ENCODE assay signal across 9 cellular contexts in genomic region chr10:71998840-71999194, GRCh38. TPM values are rescaled to one million over a fixed set of nuclear protein-coding genes. Genes with fewer than 3 reads are reported as not detected.
DNase-seq lines count a peak whose midpoint lies in the region; ATAC-seq, FAIRE-seq and TF ChIP-seq lines count a peak whose summit lies in the region.
"Had no signal": no experiment of that assay in that cellular context is flagged by ENCODE, and none has a peak within 500 bp of the region (broad histone marks: within the 10 kb centered on the region; RNA-seq: fewer than 3 reads in every experiment).

No MANE protein-coding gene starts in this region.

- TF ChIP-seq POLR2A in K562 (conservative IDR thresholded peaks at IDR 0.05), result no peak

- in situ Hi-C loops in K562 (cut with MboI), result no loop called here

- no peak overlapping the region for H3K4me2 ChIP-seq in K562 (ENCODE audit: insufficient read depth, low read length)

- no peak for TF ChIP-seq CTCF in K562 (IDR thresholded peaks at IDR 0.05 in 2 of 3, conservative IDR thresholded peaks at IDR 0.05 in 1 of 3; ENCODE audit: insufficient read depth in 2 of 3, low read depth in 1 of 3, low read length in 3 of 3)

- TF ChIP-seq RAD21 in K562 (CRISPR knock-in tag; conservative IDR thresholded peaks at IDR 0.05 in 1 of 2, IDR thresholded peaks at IDR 0.05 in 1 of 2), result no peak

- H3K27me3 ChIP-seq in H7 (ENCODE audit: control insufficient read depth, insufficient read depth, low read length) (no peaks in the 10 kb centered on the region), K562 (ENCODE audit: control insufficient read depth in 2 of 2, insufficient read depth in 2 of 2, low read length in 2 of 2) (peaks cover 9 to 28% of the 10 kb centered on the region in 2 experiments), small intestine (ENCODE audit: control insufficient read depth in 2 of 2, insufficient read depth in 2 of 2, low read length in 2 of 2) (no peaks in the 10 kb centered on the region)

- 4% methylated on average over 5 of the region's 5 CpGs for WGBS in K562 (ENCODE audit: insufficient coverage, low coverage, missing lambda C conversion rate)
- WGBS in small intestine, 3 donors, result 32 to 36% (median 33%) methylated on average over 5 of the region's 5 CpGs

- no peaks in the 10 kb centered on the region for H3K79me2 ChIP-seq in K562 (ENCODE audit: control insufficient read depth, insufficient read depth, low read length)

- H4K20me1 ChIP-seq in K562 (replicated peaks; ENCODE audit: control insufficient read depth, insufficient read depth, low read length), result no peaks in the 10 kb centered on the region

- BruUV-seq in K562 (replicated peaks; lab: Mats Ljungman, UMichigan), result no TSS peak

- FAIRE-seq in K562 (lab: Jason Lieb, UNC), result no peak
- no peak for FAIRE-seq in small intestine (lab: Jason Lieb, UNC)
- FAIRE-seq: urothelium cell line had no signal

- H3K27ac ChIP-seq in K562 (ENCODE audit: extremely low read depth, low read depth, low read length), result no peak overlapping the region
- peak overlapping the region in 1 of 2 donors; percentile 78 for H3K27ac ChIP-seq in small intestine (ENCODE audit: low read depth in 1 of 2, low read length in 1 of 2)

- H3K4me3 ChIP-seq in H7 (ENCODE audit: insufficient read depth, low read depth, low read length), result no peak overlapping the region
- H3K4me3 ChIP-seq in K562, result no peak overlapping the region
- H3K4me3 ChIP-seq in small intestine (ENCODE audit: low read depth in 1 of 2, low read length in 2 of 2), result no peak overlapping the region

- no peak overlapping the region for H2AFZ ChIP-seq in K562 (ENCODE audit: low read depth, low read length)

- ATAC-seq in K562 (peak; percentile 73), HG02571 (IDR thresholded peaks at IDR 0.05; ENCODE audit: unreplicated experiment) (no peak)

- peak overlapping the region in 1 of 2 experiments; percentile 12; a peak in 1 of 4 replicates for H3K9ac ChIP-seq in K562 (ENCODE audit: insufficient read depth in 1 of 2, low read depth in 2 of 2, low read length in 2 of 2)

- CTCF ChIA-PET in K562 (lab: Yijun Ruan, JAX; ENCODE audit: low intra/inter-chr PET ratio), result interaction anchor here (0.6 kb wide), 1 partner anchor 163 kb away, joined by 3 read pairs; no protein-coding TSS in a partner anchor

- H3K4me1 ChIP-seq in K562 (replicated peaks in 1 of 2; ENCODE audit: control insufficient read depth in 2 of 2, insufficient read depth in 2 of 2, low read length in 2 of 2) (peaks cover 10 to 13% of the 10 kb centered on the region in 2 experiments; a peak in 3 of 5 replicates), small intestine (ENCODE audit: control insufficient read depth in 2 of 2, insufficient read depth in 1 of 2, low read depth in 1 of 2, low read length in 1 of 2) (peaks cover 0 to 4% of the 10 kb centered on the region in 2 donors)

- intact Hi-C loops in K562 (cut with micrococcal nuclease), result no loop called here

- no peak for TF ChIP-seq EP300 in K562 (IDR thresholded peaks at IDR 0.05; ENCODE audit: low read length)

- POLR2A ChIA-PET in K562 (lab: Yijun Ruan, JAX), result interaction anchor here (0.7 to 1.6 kb wide), 5 partner anchors 9 to 275 kb away, joined by 3 to 10 read pairs (median 4); partner anchors contain the start of gene DDIT4

- H3K36me3 ChIP-seq in H7 (replicated peaks; ENCODE audit: control insufficient read depth, insufficient read depth, low read length) (no peaks in the 10 kb centered on the region), K562 (ENCODE audit: control insufficient read depth, insufficient read depth, low read length) (no peaks in the 10 kb centered on the region), small intestine (ENCODE audit: control insufficient read depth in 2 of 2, insufficient read depth in 2 of 2, low read length in 2 of 2) (no peaks in the 10 kb centered on the region)

- DNase-seq in H7, result peak; percentile 70
- peak in 1 of 4 experiments; percentile 37 for DNase-seq in K562 (ENCODE audit: extremely low read depth in 1 of 4, low spot score in 3 of 4)
- peak; percentile 78 for DNase-seq in iris pigment epithelial cell (ENCODE audit: low read depth)
- DNase-seq in small intestine, result peak; percentile 13
- no peak for DNase-seq in NCI-H82 treated with DMSO at 0.1 percent for 48 hours (lab: John Stamatoyannopoulos, UW; ENCODE audit: unreplicated experiment)
- DNase-seq in activated CD4-positive, alpha-beta T cell treated with anti-CD3 and anti-CD28 coated beads, Interleukin-2, amount 50 U/mL, for 4 hours, result no peak
- no peak for DNase-seq in COR-L47 (lab: John Stamatoyannopoulos, UW)

- no peaks in the 10 kb centered on the region for H3K9me3 ChIP-seq in K562 (replicated peaks; ENCODE audit: control insufficient read depth, insufficient read depth, low read depth, low read length)
- no peaks in the 10 kb centered on the region for H3K9me3 ChIP-seq in small intestine (ENCODE audit: control insufficient read depth, low read depth)

- H3K9me1 ChIP-seq in K562 (ENCODE audit: control insufficient read depth, insufficient read depth, low read length), result no peaks in the 10 kb centered on the region

TF ChIP-seq in K562, 482 proteins besides CTCF, POLR2A, EP300 and RAD21 (continues in another document):
- TF ChIP-seq NCOA6 (IDR thresholded peaks at IDR 0.05) (no peak), CC2D1A (IDR thresholded peaks at IDR 0.05) (no peak), SNAPC5 (CRISPR knock-in tag; IDR thresholded peaks at IDR 0.05) (no peak), ZNF695 (CRISPR knock-in tag; IDR thresholded peaks at IDR 0.05) (no peak), ZBTB26 (CRISPR knock-in tag; IDR thresholded peaks at IDR 0.05) (no peak), CEBPZ (IDR thresholded peaks at IDR 0.05; ENCODE audit: borderline replicate concordance, low read depth, low read length) (no peak), JUND (IDR thresholded peaks at IDR 0.05; ENCODE audit: borderline replicate concordance, low read depth, low read length) (0 out of 2 replicates have a peak, but pooled peaks have one; percentile 23), JUND (tag; IDR thresholded peaks at IDR 0.05; ENCODE audit: borderline replicate concordance, low read depth, low read length) (no peak), ZNF24 (IDR thresholded peaks at IDR 0.05) (peak; percentile 74), SRSF3 (IDR thresholded peaks at IDR 0.05; ENCODE audit: insufficient read depth, low read length) (no peak), SPI1 (IDR thresholded peaks at IDR 0.05; ENCODE audit: borderline replicate concordance, low read depth, low read length) (peak; percentile 41; the same call in 1 of the 2 replicates)

RNA-seq across cellular contexts. Expression of gene CHST3, which starts 34.6 kb away (rescaled TPM):
- total RNA-seq in H7 (2014; rRNA removed; shearing (Covaris generic)), result 4.1 and 4.2 TPM in 2 replicates
- total RNA-seq in K562 (2011; cell fraction: chromatin; rRNA removed; ENCODE audit: low replicate concordance), result 0.11 and 0.12 TPM in 2 replicates
- total RNA-seq in K562 (2011; cell fraction: nucleolus; rRNA removed), result 0.13 and 0.17 TPM in 2 replicates
- total RNA-seq in K562 (2011; cell fraction: nucleoplasm; rRNA removed), result 0.15 TPM in 2 replicates
- 0.23 and 0.33 TPM in 2 replicates for total RNA-seq in K562 (2014; rRNA removed)
- 0.13 and 0.15 TPM in 2 replicates for total RNA-seq in K562 (2014; rRNA removed; fragmentation: Illumina TruSeq; extraction: Trizol)
- total RNA-seq in K562 (2015; rRNA removed; fragmentation: Illumina TruSeq; extraction: Trizol), result 1.3 TPM in 2 replicates
- 0.38 and 0.42 TPM in 2 replicates for total RNA-seq in K562 (2021)
- 0.06 and 0.18 TPM in 2 replicates for polyA plus RNA-seq in K562 (2011; rRNA removed)
- 0.01 and 0.13 TPM in 2 replicates for polyA plus RNA-seq in K562 (2011; cell fraction: cytosol; rRNA removed)
- polyA plus RNA-seq in K562 (2011; cell fraction: nucleus; rRNA removed), result 0.04 and 0.20 TPM in 2 replicates
- 0.43 and 0.76 TPM in 2 replicates for polyA plus RNA-seq in K562 (2012)
- 0.17 and 0.18 TPM in 2 replicates for polyA plus RNA-seq in K562 (2014; fragmentation: Illumina TruSeq; extraction: Trizol)
- polyA plus RNA-seq in K562 (2014; fragmentation: Nextera tagmentation; extraction: Ambion mirVana), result under 1 TPM; 0.01 to 0.04 TPM
- polyA plus RNA-seq in K562 (2014; rRNA removed), result 0.07 and 0.34 TPM in 2 replicates
- 0.04 and 0.51 TPM in 2 replicates for polyA minus RNA-seq in K562 (2011; rRNA and poly(A)+ RNA removed)
- 0.10 and 0.55 TPM in 2 replicates for polyA minus RNA-seq in K562 (2011; cell fraction: cytosol; rRNA and poly(A)+ RNA removed)
- 0.13 and 0.78 TPM in 2 replicates for polyA minus RNA-seq in K562 (2011; cell fraction: nucleus; rRNA and poly(A)+ RNA removed)
- 1 to 10 TPM in 1 of 3 donors, under 1 TPM in 2; 0.22 to 4.8 (median 0.27) TPM for polyA plus RNA-seq in small intestine

Comparison
In these comparisons a context has a peak if more than half of its experiments do, and no peak if none do; other contexts are left out.
1. DNase-seq: peak in H7 (single experiment), iris pigment epithelial cell (single experiment) and small intestine (single experiment); none in NCI-H82 treated with DMSO at 0.1 percent for 48 hours (single experiment), activated CD4-positive, alpha-beta T cell treated with anti-CD3 and anti-CD28 coated beads, Interleukin-2, amount 50 U/mL, for 4 hours (0 of 2) and COR-L47 (single experiment).